Comparison of ENCODE assay signal across 18 cellular contexts in genomic region chr5:96004087-96004486, GRCh38. TPM values are rescaled to one million over a fixed set of nuclear protein-coding genes. Genes with fewer than 3 reads are reported as not detected.
A peak's percentile ranks its signal among the peaks of the same experiment; 100 is the strongest.
DNase-seq lines count a peak whose midpoint lies in the region; ATAC-seq and TF ChIP-seq lines count a peak whose summit lies in the region.
"Had no signal": no experiment of that assay in that cellular context is flagged by ENCODE, and none has a peak within 500 bp of the region (broad histone marks: within the 10 kb centered on the region; RNA-seq: fewer than 3 reads in every experiment).

No MANE protein-coding gene starts in this region.

- no peak overlapping the region for H3K4me3 ChIP-seq in fibroblast of villous mesenchyme (ENCODE audit: low read depth, low read length)
- no peak overlapping the region for H3K4me3 ChIP-seq in heart right ventricle
- H3K4me3 ChIP-seq: GM12878, HAP-1 had no signal

- H3K36me3 ChIP-seq in heart right ventricle: no peaks in the 10 kb centered on the region
- H3K36me3 ChIP-seq: BE2C, HAP-1 had no signal

- intact Hi-C loops in heart right ventricle (cut with DNase I): no loop called here

- H3K4me1 ChIP-seq in heart right ventricle: no peaks in the 10 kb centered on the region
- H3K4me1 ChIP-seq: BE2C, HAP-1 had no signal

- ATAC-seq in heart right ventricle: no peak
- ATAC-seq: GM12878 had no signal

- DNase-seq in ELR (ENCODE audit: low read depth): peak; percentile 49
- peak; percentile 26 for DNase-seq in M059J (ENCODE audit: low read depth)
- DNase-seq in fibroblast of villous mesenchyme (ENCODE audit: low read depth): peak; percentile 83
- DNase-seq in activated CD4-positive, alpha-beta T cell treated with anti-CD3 and anti-CD28 coated beads for 1 hour: no peak
- DNase-seq in heart right ventricle: no peak
- DNase-seq in GM03348 (ENCODE audit: low spot score): no peak
- DNase-seq: ACHN; BE2C; C1 segment of cervical spinal cord; CD4-positive, CD25-positive, alpha-beta regulatory T cell; CD8-positive, alpha-beta memory T cell; COR-L47; DMS 273 treated with DMSO at 0.1 percent for 48 hours; DND-41; GF-D8 had no signal

- H3K27me3 ChIP-seq in heart right ventricle: no peaks in the 10 kb centered on the region
- H3K27me3 ChIP-seq: BE2C had no signal

- no peak overlapping the region for H3K27ac ChIP-seq in heart right ventricle
- H3K27ac ChIP-seq: HL-60 had no signal

- TF ChIP-seq CTCF in fibroblast of villous mesenchyme (IDR thresholded peaks at IDR 0.05; ENCODE audit: insufficient read depth, low read depth, low read length) (no peak), heart right ventricle (IDR thresholded peaks at IDR 0.05) (no peak)

- H3K9me3 ChIP-seq in heart right ventricle: no peaks in the 10 kb centered on the region
- H3K9me3 ChIP-seq: BE2C, HAP-1 had no signal

RNA-seq across cellular contexts. Expression of gene ELL2, which starts 42.4 kb away (rescaled TPM):
- total RNA-seq in M059J (2014; rRNA removed; shearing (Covaris generic)): 220 and 238 TPM in 2 replicates
- total RNA-seq in fibroblast of villous mesenchyme (136 and 302 TPM in 2 replicates), heart right ventricle (10 to 100 TPM; 19.2 to 68.2 (median 27.2) TPM)
- 10 to 100 TPM; 10.5 to 30.7 TPM for polyA plus RNA-seq in heart right ventricle

Comparison
In these comparisons a context has a peak if more than half of its experiments do, and no peak if none do; other contexts are left out.
1. DNase-seq: peak in ELR (single experiment), M059J (single experiment) and fibroblast of villous mesenchyme (single experiment); none in activated CD4-positive, alpha-beta T cell treated with anti-CD3 and anti-CD28 coated beads for 1 hour (single experiment), heart right ventricle (0 of 2) and GM03348 (single experiment).